1 cellular context compared by ENCODE assay signal in genomic region chr5:134003957-134004625, GRCh38.
TF ChIP-seq lines count a peak whose summit lies in the region.

No MANE protein-coding gene starts in this region.

TF ChIP-seq in K562, 482 proteins besides CTCF, POLR2A, EP300 and RAD21 (continued from another document and continues in another):
- TF ChIP-seq RAD51 (IDR thresholded peaks at IDR 0.05; ENCODE audit: borderline replicate concordance, low read depth) (no peak), NFYB (IDR thresholded peaks at IDR 0.05; ENCODE audit: extremely low read depth, insufficient read length) (no peak), TOE1 (IDR thresholded peaks at IDR 0.05; ENCODE audit: borderline replicate concordance) (no peak), TOE1 (CRISPR knock-in tag; IDR thresholded peaks at IDR 0.05; ENCODE audit: borderline replicate concordance, low read depth) (no peak), POLR2G (IDR thresholded peaks at IDR 0.05; ENCODE audit: low read depth, low read length) (peak; percentile 84; the same call in 1 of the 2 replicates), ERF (CRISPR knock-in tag; IDR thresholded peaks at IDR 0.05) (no peak), HLTF (IDR thresholded peaks at IDR 0.05) (no peak), ZNF639 (CRISPR knock-in tag; conservative IDR thresholded peaks at IDR 0.05 in 1 of 2, IDR thresholded peaks at IDR 0.05 in 1 of 2) (no peak), TAF15 (IDR thresholded peaks at IDR 0.05; ENCODE audit: low read depth, low read length) (no peak), SIN3B (IDR thresholded peaks at IDR 0.05; ENCODE audit: low read depth) (peak; percentile 70), ESRRB (CRISPR knock-in tag; IDR thresholded peaks at IDR 0.05; ENCODE audit: borderline replicate concordance) (no peak), NFE2L1 (tag; IDR thresholded peaks at IDR 0.05; ENCODE audit: borderline replicate concordance, low read depth) (no peak), SRSF1 (IDR thresholded peaks at IDR 0.05; ENCODE audit: low read depth, low read length) (no peak), KLF6 (CRISPR knock-in tag; IDR thresholded peaks at IDR 0.05; ENCODE audit: borderline replicate concordance) (no peak), BRD9 (IDR thresholded peaks at IDR 0.05; ENCODE audit: low read depth, partially characterized antibody) (no peak), VEZF1 (CRISPR knock-in tag; IDR thresholded peaks at IDR 0.05) (no peak), KDM2B (CRISPR knock-in tag; IDR thresholded peaks at IDR 0.05) (no peak), MIER1 (IDR thresholded peaks at IDR 0.05; ENCODE audit: low read depth) (no peak), HMG20B (CRISPR knock-in tag; IDR thresholded peaks at IDR 0.05) (no peak), ARNT (IDR thresholded peaks at IDR 0.05) (no peak), KHSRP (IDR thresholded peaks at IDR 0.05) (no peak), ZNF23 (CRISPR knock-in tag; IDR thresholded peaks at IDR 0.05) (no peak), E2F6 (IDR thresholded peaks at IDR 0.05; ENCODE audit: borderline replicate concordance in 1 of 2, extremely low read depth in 1 of 2, insufficient read depth in 1 of 2, insufficient read length in 1 of 2, low read depth in 1 of 2, low read length in 1 of 2, poor library complexity in 1 of 2, severe bottlenecking in 1 of 2) (peak; percentile 12 to 84), NKRF (IDR thresholded peaks at IDR 0.05; ENCODE audit: borderline replicate concordance) (peak; percentile 43; the same call in 1 of the 2 replicates), IRF1 (CRISPR knock-in tag; IDR thresholded peaks at IDR 0.05; ENCODE audit: borderline replicate concordance) (no peak), ZSCAN32 (CRISPR knock-in tag; IDR thresholded peaks at IDR 0.05) (no peak), HSF4 (CRISPR knock-in tag; IDR thresholded peaks at IDR 0.05; ENCODE audit: borderline replicate concordance) (no peak), ZNF449 (CRISPR knock-in tag; IDR thresholded peaks at IDR 0.05) (no peak), ZNF561 (CRISPR knock-in tag; conservative IDR thresholded peaks at IDR 0.05) (no peak), EWSR1 (IDR thresholded peaks at IDR 0.05; ENCODE audit: borderline replicate concordance, low read depth, partially characterized antibody) (no peak), TRIM28 (IDR thresholded peaks at IDR 0.05) (no peak), MCM5 (IDR thresholded peaks at IDR 0.05; ENCODE audit: low read depth) (no peak), BCLAF1 (IDR thresholded peaks at IDR 0.05; ENCODE audit: borderline replicate concordance in 1 of 2, control insufficient read depth in 1 of 2, low read depth in 2 of 2, low read length in 1 of 2) (no peak), ELF4 (CRISPR knock-in tag; IDR thresholded peaks at IDR 0.05) (no peak), SRF (CRISPR knock-in tag; IDR thresholded peaks at IDR 0.05) (0 out of 4 replicates have a peak, but pooled peaks of 1 of the 2 experiments have one; percentile 25), BDP1 (IDR thresholded peaks at IDR 0.05; ENCODE audit: insufficient read depth, insufficient read length) (no peak), PURB (CRISPR knock-in tag; IDR thresholded peaks at IDR 0.05; ENCODE audit: low read depth) (no peak), CREB3 (tag; conservative IDR thresholded peaks at IDR 0.05; ENCODE audit: low read depth) (no peak), TRIM25 (IDR thresholded peaks at IDR 0.05; ENCODE audit: borderline replicate concordance) (no peak), PHB (CRISPR knock-in tag; IDR thresholded peaks at IDR 0.05) (no peak), NFIX (CRISPR knock-in tag; IDR thresholded peaks at IDR 0.05; ENCODE audit: low read depth) (no peak), HMGN3 (IDR thresholded peaks at IDR 0.05; ENCODE audit: borderline replicate concordance, extremely low read depth, insufficient read length, low read depth, low read length) (no peak), ZNF586 (CRISPR knock-in tag; conservative IDR thresholded peaks at IDR 0.05) (no peak), E4F1 (CRISPR knock-in tag; IDR thresholded peaks at IDR 0.05; ENCODE audit: borderline replicate concordance) (no peak)
